17 cellular contexts compared by ENCODE assay signal in genomic region chr21:28106370-28106890, GRCh38.
DNase-seq lines count a peak whose midpoint lies in the region; ATAC-seq and TF ChIP-seq lines count a peak whose summit lies in the region.
"Had no signal": no experiment of that assay in that cellular context is flagged by ENCODE, and none has a peak within 500 bp of the region (broad histone marks: within the 10 kb centered on the region; RNA-seq: fewer than 3 reads in every experiment).

No MANE protein-coding gene starts in this region.

- no peaks in the 10 kb centered on the region for H3F3A ChIP-seq in GM23338 (replicated peaks; ENCODE audit: low read depth)

- ATAC-seq in GM23338 (no peak), HG02870 (IDR thresholded peaks at IDR 0.05; ENCODE audit: unreplicated experiment) (no peak)
- ATAC-seq in stimulated activated memory B cell treated with anti-CD40 and anti-IgM and Interleukin-4, amounts not matched to agents 10 μg/mL and 1 μg/mL and 100 μg/mL, for 72 hours = no peak

- H3K4me1 ChIP-seq in GM23338 (ENCODE audit: insufficient read depth) = no peaks in the 10 kb centered on the region
- H3K4me1 ChIP-seq: BLaER1 had no signal

- H3K27me3 ChIP-seq in GM23338 (ENCODE audit: insufficient read depth) = no peaks in the 10 kb centered on the region
- H3K27me3 ChIP-seq: BLaER1 had no signal

- H3K9me3 Mint-ChIP-seq in GM23338 (no peaks in the 10 kb centered on the region), nephron (no peaks in the 10 kb centered on the region)
- H3K9me3 Mint-ChIP-seq in stimulated activated memory B cell treated with anti-CD40 and anti-IgM and Interleukin-4, amounts not matched to agents 10 μg/mL and 1 μg/mL and 100 μg/mL, for 72 hours = no peaks in the 10 kb centered on the region

- no peaks in the 10 kb centered on the region for H4K20me1 ChIP-seq in GM23338 (replicated peaks; ENCODE audit: insufficient read depth)
- H4K20me1 ChIP-seq: BLaER1 had no signal

- no peaks in the 10 kb centered on the region for H3K4me1 Mint-ChIP-seq in GM23338
- peaks cover 39% of the 10 kb centered on the region for H3K4me1 Mint-ChIP-seq in nephron
- no peaks in the 10 kb centered on the region for H3K4me1 Mint-ChIP-seq in stimulated activated memory B cell treated with anti-CD40 and anti-IgM and Interleukin-4, amounts not matched to agents 10 μg/mL and 1 μg/mL and 100 μg/mL, for 72 hours
- H3K4me1 Mint-ChIP-seq: CD14-positive monocyte; CD4-positive, alpha-beta memory T cell had no signal

- H3K27ac Mint-ChIP-seq in GM23338 = 0 out of 2 replicates have a peak overlapping the region, but pooled peaks have one; percentile 24
- peak overlapping the region; percentile 3 to 74 (median 69) for H3K27ac Mint-ChIP-seq in nephron
- no peak overlapping the region for H3K27ac Mint-ChIP-seq in stimulated activated memory B cell treated with anti-CD40 and anti-IgM and Interleukin-4, amounts not matched to agents 10 μg/mL and 1 μg/mL and 100 μg/mL, for 72 hours
- H3K27ac Mint-ChIP-seq: CD14-positive monocyte; CD4-positive, alpha-beta memory T cell had no signal

- H3K36me3 ChIP-seq in GM23338 (ENCODE audit: insufficient read depth) = no peaks in the 10 kb centered on the region
- H3K36me3 ChIP-seq: BLaER1 had no signal

- TF ChIP-seq CTCF in GM23338 (conservative IDR thresholded peaks at IDR 0.05; ENCODE audit: low read depth in 2 of 2) (no peak), nephron (IDR thresholded peaks at IDR 0.05; ENCODE audit: unreplicated experiment in 3 of 3) (no peak)

- H3K4me2 ChIP-seq in GM23338 = no peak overlapping the region
- H3K4me2 ChIP-seq: BLaER1 had no signal

- no peak overlapping the region for H3K4me3 ChIP-seq in GM23338
- H3K4me3 ChIP-seq: BLaER1, GM23248 had no signal

- no peak overlapping the region for H3K4me3 Mint-ChIP-seq in GM23338
- no peak overlapping the region for H3K4me3 Mint-ChIP-seq in nephron
- no peak overlapping the region for H3K4me3 Mint-ChIP-seq in stimulated activated memory B cell treated with anti-CD40 and anti-IgM and Interleukin-4, amounts not matched to agents 10 μg/mL and 1 μg/mL and 100 μg/mL, for 72 hours
- H3K4me3 Mint-ChIP-seq: CD14-positive monocyte; CD4-positive, alpha-beta memory T cell had no signal

- H3K27me3 Mint-ChIP-seq in GM23338 (ENCODE audit: insufficient read depth, low read depth, poor library complexity) (no peaks in the 10 kb centered on the region), nephron (ENCODE audit: low read depth) (no peaks in the 10 kb centered on the region)
- no peaks in the 10 kb centered on the region for H3K27me3 Mint-ChIP-seq in stimulated activated memory B cell treated with anti-CD40 and anti-IgM and Interleukin-4, amounts not matched to agents 10 μg/mL and 1 μg/mL and 100 μg/mL, for 72 hours
- H3K27me3 Mint-ChIP-seq: CD4-positive, alpha-beta memory T cell had no signal

- no peak overlapping the region for H3K27ac ChIP-seq in GM23338 (ENCODE audit: low read depth)
- H3K27ac ChIP-seq: 22Rv1, BLaER1, GM23248 had no signal

- DNase-seq in GM23338 (ENCODE audit: low spot score) (no peak), dermis blood vessel endothelial cell (peak; percentile 37), glomerular endothelial cell (ENCODE audit: extremely low read depth, low read depth, low spot score) (peak; percentile 55), 8988T (no peak), HuH-7 (ENCODE audit: low spot score) (no peak)
- DNase-seq: CD4-positive, alpha-beta memory T cell; DMS153; DMS79; GDM1; GM23248; HCEC 1CT had no signal

- H3K36me3 Mint-ChIP-seq in GM23338 (ENCODE audit: low read depth) (no peaks in the 10 kb centered on the region), nephron (ENCODE audit: low read depth) (no peaks in the 10 kb centered on the region)
- no peaks in the 10 kb centered on the region for H3K36me3 Mint-ChIP-seq in stimulated activated memory B cell treated with anti-CD40 and anti-IgM and Interleukin-4, amounts not matched to agents 10 μg/mL and 1 μg/mL and 100 μg/mL, for 72 hours
- H3K36me3 Mint-ChIP-seq: CD14-positive monocyte; CD4-positive, alpha-beta memory T cell had no signal

- no peaks in the 10 kb centered on the region for H3K79me2 ChIP-seq in GM23338 (replicated peaks; ENCODE audit: insufficient read depth)

- H3K9me2 ChIP-seq in GM23338 (ENCODE audit: insufficient read depth) = no peaks in the 10 kb centered on the region

- H2AFZ ChIP-seq in GM23338 = no peak overlapping the region
- H2AFZ ChIP-seq: GM23248 had no signal

TF ChIP-seq in GM23338, 12 proteins besides CTCF, POLR2A, EP300 and RAD21:
- TF ChIP-seq JUNB (IDR thresholded peaks at IDR 0.05; ENCODE audit: unreplicated experiment) = no peak
- TF ChIP-seq EZH2 (IDR thresholded peaks at IDR 0.05; ENCODE audit: low read depth, unreplicated experiment) = no peak
- TF ChIP-seq CREB1 (CRISPR knock-in tag; IDR thresholded peaks at IDR 0.05; ENCODE audit: low read depth) = no peak

Comparison
In these comparisons a context has a peak if more than half of its experiments do, and no peak if none do; other contexts are left out.
1. DNase-seq: peak in dermis blood vessel endothelial cell (single experiment) and glomerular endothelial cell (single experiment); none in GM23338 (single experiment), 8988T (single experiment) and HuH-7 (single experiment).